In the genomic region with DNA sequence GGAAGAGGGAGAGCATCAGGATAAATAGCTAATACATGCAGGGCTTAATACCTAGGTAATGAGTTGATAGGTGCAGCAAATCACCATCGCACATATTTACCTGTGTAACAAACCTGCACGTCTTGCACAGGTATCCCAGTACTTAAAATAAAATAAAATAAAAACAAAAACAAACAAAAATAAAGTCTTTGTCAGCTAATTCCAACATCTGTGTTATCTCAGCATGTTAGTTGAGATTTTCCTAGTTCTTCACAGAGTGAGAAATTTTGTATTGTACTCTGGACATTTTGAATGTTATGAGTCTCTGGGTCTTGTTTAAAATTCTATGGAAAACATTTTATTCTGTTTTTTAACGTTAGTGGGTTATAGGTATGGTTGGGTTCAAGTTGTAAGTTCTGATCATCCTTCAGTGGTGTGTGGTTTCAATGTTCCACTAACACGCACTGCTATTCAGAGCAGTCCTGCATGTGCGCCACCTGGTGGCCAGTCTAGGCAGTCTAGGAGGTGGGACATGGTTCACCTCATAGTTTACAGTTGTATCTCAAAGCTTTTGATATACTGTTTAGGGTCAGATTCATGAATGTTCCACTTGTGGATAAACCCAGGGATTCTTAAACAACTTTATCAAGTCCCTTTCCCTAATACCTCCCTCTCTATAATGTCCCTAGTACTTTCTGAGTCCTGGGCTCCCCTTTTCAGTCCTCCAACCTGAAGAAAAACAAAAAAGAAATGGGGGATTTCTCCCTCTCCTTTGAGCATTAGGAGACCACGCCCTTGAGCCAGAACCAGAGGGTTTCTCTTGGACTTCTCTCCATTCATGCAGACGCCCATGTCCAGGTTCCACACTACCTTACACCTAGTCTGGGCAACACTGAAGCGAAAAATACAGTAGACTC, we compare ENCODE assay signal across 8 cellular contexts.
DNase-seq lines count a peak whose midpoint lies in the region; ATAC-seq and TF ChIP-seq lines count a peak whose summit lies in the region.

No MANE protein-coding gene starts in this region.

- H3K4me1 ChIP-seq in H9 (ENCODE audit: insufficient read depth, low read length) (no peaks in the 10 kb centered on the region), Loucy (ENCODE audit: insufficient read depth, low read length, poor library complexity, severe bottlenecking) (no peaks in the 10 kb centered on the region), psoas muscle (no peaks in the 10 kb centered on the region)

- DNase-seq in GM12865 (ENCODE audit: low read depth) (peak; percentile 76), H9 (peak; percentile 67), Right ventricle myocardium superior (peak; percentile 90), psoas muscle (peak; percentile 74 to 82), mesenteric fat pad (ENCODE audit: low spot score) (no peak)
- peak; percentile 85 for DNase-seq in activated naive CD4-positive, alpha-beta T cell treated with anti-CD3 and anti-CD28 coated beads, Interleukin-2, amount 10 ng/mL, durations not matched to agents 7 days and 5 days

- no peak overlapping the region for H3K27ac Mint-ChIP-seq in H9
- H3K27ac Mint-ChIP-seq in activated naive CD4-positive, alpha-beta T cell treated with anti-CD3 and anti-CD28 coated beads, Interleukin-2, amount 10 ng/mL, durations not matched to agents 7 days and 5 days, result no peak overlapping the region

- H4K20me1 ChIP-seq in H9 (ENCODE audit: control insufficient read depth, insufficient read depth, insufficient read length), result no peaks in the 10 kb centered on the region
- no peaks in the 10 kb centered on the region for H4K20me1 ChIP-seq in Loucy (ENCODE audit: insufficient read depth, low read length, poor library complexity, severe bottlenecking)

- H3K36me3 Mint-ChIP-seq in H9 (ENCODE audit: insufficient read depth in 1 of 3, low read depth in 3 of 3), result no peaks in the 10 kb centered on the region
- H3K36me3 Mint-ChIP-seq in activated naive CD4-positive, alpha-beta T cell treated with anti-CD3 and anti-CD28 coated beads, Interleukin-2, amount 10 ng/mL, durations not matched to agents 7 days and 5 days, result no peaks in the 10 kb centered on the region

- H2BK15ac ChIP-seq in H9 (ENCODE audit: low read depth, low read length), result no peak overlapping the region

- H3K18ac ChIP-seq in H9 (ENCODE audit: insufficient read length, low read depth, low read length), result no peak overlapping the region

- TF ChIP-seq CTCF in GM12865 (IDR thresholded peaks at IDR 0.05; ENCODE audit: insufficient read depth, low read depth, low read length, missing control alignments) (peak; percentile 92), H9 (conservative IDR thresholded peaks at IDR 0.05) (peak; percentile 96), Loucy (conservative IDR thresholded peaks at IDR 0.05; ENCODE audit: low read length) (peak; percentile 98), psoas muscle (IDR thresholded peaks at IDR 0.05) (peak; percentile 86)

- CTCF ChIA-PET in activated naive CD4-positive, alpha-beta T cell treated with anti-CD3 and anti-CD28 coated beads, Interleukin-2, amount 10 ng/mL, durations not matched to agents 7 days and 5 days (lab: Charles Lee), result interaction anchor here (0.7 to 3.0 kb wide), 8 partner anchors 16 to 760 kb away, joined by 3 to 14 read pairs (median 3); no protein-coding TSS in a partner anchor

- no peak overlapping the region for H3K4me3 ChIP-seq in GM12865 (ENCODE audit: low read depth, low read length)
- no peak overlapping the region for H3K4me3 ChIP-seq in Loucy (ENCODE audit: low read length, poor library complexity, severe bottlenecking)
- no peak overlapping the region for H3K4me3 ChIP-seq in psoas muscle

- no peak overlapping the region for H2BK20ac ChIP-seq in H9 (ENCODE audit: low read depth, low read length, poor library complexity, severe bottlenecking)

- no peaks in the 10 kb centered on the region for H3K23me2 ChIP-seq in H9 (ENCODE audit: insufficient read length, low read depth, low read length, poor library complexity, severe bottlenecking)

- H4K8ac ChIP-seq in H9 (replicated peaks; ENCODE audit: insufficient read length, low read depth, low read length), result no peak overlapping the region

- no peak overlapping the region for H2BK120ac ChIP-seq in H9 (ENCODE audit: low read depth, low read length, poor library complexity, severe bottlenecking)

- peaks cover 82% of the 10 kb centered on the region for H3K27me3 Mint-ChIP-seq in H9 (ENCODE audit: low read depth)
- peaks cover 9% of the 10 kb centered on the region for H3K27me3 Mint-ChIP-seq in activated naive CD4-positive, alpha-beta T cell treated with anti-CD3 and anti-CD28 coated beads, Interleukin-2, amount 10 ng/mL, durations not matched to agents 7 days and 5 days

- H3K56ac ChIP-seq in H9 (ENCODE audit: insufficient read length, low read depth, low read length), result no peak overlapping the region

- H4K5ac ChIP-seq in H9 (ENCODE audit: insufficient read length, low read depth, low read length), result no peak overlapping the region

- H2AFZ ChIP-seq in H9 (ENCODE audit: low read length), result no peak overlapping the region
- peak overlapping the region; percentile 16; the same call in 1 of the 2 replicates for H2AFZ ChIP-seq in Loucy (ENCODE audit: low read length)

- no peaks in the 10 kb centered on the region for H3K79me1 ChIP-seq in H9 (ENCODE audit: insufficient read depth, low read depth, low read length, poor library complexity, severe bottlenecking)

- intact Hi-C loops in Right ventricle myocardium superior (cut with DNase I) (loop anchor here (10.0 kb wide), 1 partner anchor 761 kb away; no protein-coding TSS in a partner anchor), psoas muscle (cut with DNase I) (loop anchor here (10.0 kb wide), 2 partner anchors 471 to 761 kb away; no protein-coding TSS in a partner anchor)

- H3K27ac ChIP-seq in H9 (ENCODE audit: insufficient read length, low read depth, low read length) (no peak overlapping the region), psoas muscle (no peak overlapping the region)

- H3K4me1 Mint-ChIP-seq in H9, result 0 out of 4 replicates have a peak, but pooled peaks cover 0 to 3% of the 10 kb centered on the region in 2 experiments
- H3K4me1 Mint-ChIP-seq in activated naive CD4-positive, alpha-beta T cell treated with anti-CD3 and anti-CD28 coated beads, Interleukin-2, amount 10 ng/mL, durations not matched to agents 7 days and 5 days, result no peaks in the 10 kb centered on the region

- no peak overlapping the region for H3K4me2 ChIP-seq in H9 (ENCODE audit: insufficient read depth, insufficient read length, low read length)
- no peak overlapping the region for H3K4me2 ChIP-seq in Loucy (ENCODE audit: low read depth, low read length, poor library complexity, severe bottlenecking)

- H3K23ac ChIP-seq in H9 (ENCODE audit: insufficient read length, low read depth, low read length), result no peak overlapping the region

- no peaks in the 10 kb centered on the region for H3K9me3 ChIP-seq in H9 (ENCODE audit: control insufficient read depth, low read depth, low read length)
- no peaks in the 10 kb centered on the region for H3K9me3 ChIP-seq in Loucy (ENCODE audit: insufficient read depth, low read depth, low read length)
- H3K9me3 ChIP-seq in psoas muscle, result peaks cover 7% of the 10 kb centered on the region

- ATAC-seq in SK-N-SH treated with all-trans-retinoic acid at 6 μM for 48 hours (peak; percentile 100), Right ventricle myocardium superior (ENCODE audit: poor library complexity) (peak; percentile 93), psoas muscle (peak; percentile 69 to 80 (median 75))

- H3K4me3 Mint-ChIP-seq in H9, result no peak overlapping the region
- H3K4me3 Mint-ChIP-seq in activated naive CD4-positive, alpha-beta T cell treated with anti-CD3 and anti-CD28 coated beads, Interleukin-2, amount 10 ng/mL, durations not matched to agents 7 days and 5 days, result no peak overlapping the region

- no peaks in the 10 kb centered on the region for H3F3A ChIP-seq in Loucy (ENCODE audit: low read depth)

- no peak overlapping the region for H3K4ac ChIP-seq in H9 (ENCODE audit: low read depth, low read length)

- H3K79me2 ChIP-seq in H9 (ENCODE audit: insufficient read depth, low read length), result no peaks in the 10 kb centered on the region
- H3K79me2 ChIP-seq in Loucy (ENCODE audit: insufficient read depth, low read length), result no peaks in the 10 kb centered on the region

- H2BK5ac ChIP-seq in H9 (ENCODE audit: insufficient read length, low read length), result no peak overlapping the region

- H3K36me3 ChIP-seq in Loucy (ENCODE audit: insufficient read depth, low read length) (no peaks in the 10 kb centered on the region), psoas muscle (ENCODE audit: insufficient read depth in 1 of 2, low read depth in 1 of 2) (no peaks in the 10 kb centered on the region)

- H3K27me3 ChIP-seq in H9 (ENCODE audit: insufficient read depth, low read length) (no peaks in the 10 kb centered on the region), Loucy (ENCODE audit: insufficient read depth, low read length, poor library complexity, severe bottlenecking) (no peaks in the 10 kb centered on the region), psoas muscle (ENCODE audit: insufficient read depth in 3 of 3, low read length in 2 of 3) (peaks cover 0 to 2% (median 0%) of the 10 kb centered on the region in 3 donors)

- H3T11ph ChIP-seq in H9 (ENCODE audit: low read length), result no peak overlapping the region

- H3K14ac ChIP-seq in H9 (ENCODE audit: insufficient read depth, low read length), result no peak overlapping the region

- no CpG with 5 or more reads among the region's 8 CpGs for WGBS in H9 (ENCODE audit: extremely low coverage, insufficient read length, low lambda C conversion rate)
- WGBS in psoas muscle, 3 donors, result 34 to 43% (median 38%) methylated on average over 8 of the region's 8 CpGs

- H3K9me3 Mint-ChIP-seq in H9, result peaks cover 3 to 4% of the 10 kb centered on the region in 2 experiments; a peak in 2 of 5 replicates
- H3K9me3 Mint-ChIP-seq in activated naive CD4-positive, alpha-beta T cell treated with anti-CD3 and anti-CD28 coated beads, Interleukin-2, amount 10 ng/mL, durations not matched to agents 7 days and 5 days, result no peaks in the 10 kb centered on the region

- no peak overlapping the region for H2AK5ac ChIP-seq in H9 (ENCODE audit: insufficient read length, low read length)

- no peak overlapping the region for H3K9ac ChIP-seq in H9 (ENCODE audit: extremely low read depth, insufficient read length, low read length)
- H3K9ac ChIP-seq in Loucy (ENCODE audit: low read depth, low read length, poor library complexity, severe bottlenecking), result no peak overlapping the region

- H4K91ac ChIP-seq in H9 (ENCODE audit: insufficient read length, low read depth, low read length), result no peak overlapping the region

- H3K9me2 ChIP-seq in Loucy (replicated peaks; ENCODE audit: low read depth, low read length), result no peaks in the 10 kb centered on the region

- H2BK12ac ChIP-seq in H9 (ENCODE audit: insufficient read length, low read depth, low read length), result no peak overlapping the region

TF ChIP-seq in SK-N-SH treated with all-trans-retinoic acid at 6 μM for 48 hours, 23 proteins besides CTCF, POLR2A, EP300 and RAD21 (continues in another document):
- TF ChIP-seq ZNF70 (CRISPR knock-in tag; IDR thresholded peaks at IDR 0.05) (no peak), ESRRG (CRISPR knock-in tag; IDR thresholded peaks at IDR 0.05) (no peak)
